ENCODE assay signal across 18 cellular contexts in the genomic region with DNA sequence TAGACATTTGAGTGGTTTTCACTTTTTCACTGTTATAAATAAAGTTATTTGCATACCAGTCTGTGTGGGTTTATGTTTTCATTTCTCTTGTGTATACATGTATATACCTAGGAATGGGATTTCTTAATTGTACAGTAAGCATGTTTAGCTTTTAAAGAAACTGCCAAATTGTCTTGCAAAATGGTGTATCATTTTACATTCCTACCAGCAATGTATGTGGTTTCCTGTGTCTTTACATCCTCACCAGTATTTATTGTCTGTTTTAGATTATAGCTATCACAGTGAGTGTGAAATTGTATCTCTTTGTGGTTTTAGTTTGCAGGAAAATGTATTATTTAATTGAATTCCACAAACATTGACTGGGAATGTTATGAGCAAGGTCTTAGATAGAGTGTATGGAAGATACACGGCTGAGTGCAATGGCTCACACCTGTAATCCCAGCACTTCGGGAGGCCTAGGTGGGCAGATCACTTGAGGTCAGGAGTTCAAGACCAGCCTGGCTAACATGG. TPM values are rescaled to one million over a fixed set of nuclear protein-coding genes. Genes with fewer than 3 reads are reported as not detected.
DNase-seq lines count a peak whose midpoint lies in the region; ATAC-seq lines count a peak whose summit lies in the region.
"Had no signal": no experiment of that assay in that cellular context is flagged by ENCODE, and none has a peak within 500 bp of the region (broad histone marks: within the 10 kb centered on the region; RNA-seq: fewer than 3 reads in every experiment).

No MANE protein-coding gene starts in this region.

- H3K27ac ChIP-seq in CD4-positive, CD25-positive, alpha-beta regulatory T cell (ENCODE audit: insufficient read depth, low read length, poor library complexity, severe bottlenecking), result peak overlapping the region; percentile 2
- H3K27ac ChIP-seq: esophagus squamous epithelium, neural progenitor cell, PC-9 had no signal

- peak overlapping the region in 1 of 3 donors; percentile 22 for H3K27ac Mint-ChIP-seq in CD4-positive, CD25-positive, alpha-beta regulatory T cell
- H3K27ac Mint-ChIP-seq in activated T-helper 17 cell treated with anti-CD3 and anti-CD28 coated beads, Interleukin-2, amount 50 U/mL, for 72 hours, result peak overlapping the region; percentile 13
- H3K27ac Mint-ChIP-seq: neural progenitor cell; T-helper 1 cell treated with Interleukin-12 subunit alpha and Interleukin-12 subunit beta and Interleukin-4 antibody, amounts not matched to agents 30 μg/mL and 1 μg/mL, for 36 hours had no signal

- H3K4me3 ChIP-seq in CD4-positive, CD25-positive, alpha-beta regulatory T cell (ENCODE audit: low read depth, low read length), result peak overlapping the region; percentile 23
- H3K4me3 ChIP-seq: esophagus squamous epithelium, lung, neural progenitor cell, PC-9, stomach had no signal

- H3K36me3 Mint-ChIP-seq in CD4-positive, CD25-positive, alpha-beta regulatory T cell, result peaks cover 23% of the 10 kb centered on the region
- H3K36me3 Mint-ChIP-seq in activated T-helper 17 cell treated with anti-CD3 and anti-CD28 coated beads, Interleukin-2, amount 50 U/mL, for 72 hours (ENCODE audit: low read depth), result peaks cover 9% of the 10 kb centered on the region

- no peaks in the 10 kb centered on the region for H3K27me3 Mint-ChIP-seq in CD4-positive, CD25-positive, alpha-beta regulatory T cell
- H3K27me3 Mint-ChIP-seq in activated T-helper 17 cell treated with anti-CD3 and anti-CD28 coated beads, Interleukin-2, amount 50 U/mL, for 72 hours, result no peaks in the 10 kb centered on the region

- peaks cover 41 to 77% (median 55%) of the 10 kb centered on the region in 4 donors for H3K4me1 Mint-ChIP-seq in CD4-positive, CD25-positive, alpha-beta regulatory T cell
- peaks cover 39% of the 10 kb centered on the region for H3K4me1 Mint-ChIP-seq in activated T-helper 17 cell treated with anti-CD3 and anti-CD28 coated beads, Interleukin-2, amount 50 U/mL, for 72 hours

- no peak for ATAC-seq in CD4-positive, CD25-positive, alpha-beta regulatory T cell (ENCODE audit: low read depth in 2 of 2)
- no peak for ATAC-seq in activated T-helper 17 cell treated with anti-CD3 and anti-CD28 coated beads, Interleukin-2, amount 50 U/mL, for 72 hours (replicated peaks)
- ATAC-seq in GM21786 (IDR thresholded peaks at IDR 0.05; ENCODE audit: unreplicated experiment), result no peak
- ATAC-seq in HG03460 (IDR thresholded peaks at IDR 0.05; ENCODE audit: unreplicated experiment), result no peak

- no peaks in the 10 kb centered on the region for H3K9me3 Mint-ChIP-seq in CD4-positive, CD25-positive, alpha-beta regulatory T cell
- H3K9me3 Mint-ChIP-seq in activated T-helper 17 cell treated with anti-CD3 and anti-CD28 coated beads, Interleukin-2, amount 50 U/mL, for 72 hours, result no peaks in the 10 kb centered on the region
- H3K9me3 Mint-ChIP-seq: HFFc6; neural progenitor cell; T-helper 1 cell treated with Interleukin-12 subunit alpha and Interleukin-12 subunit beta and Interleukin-4 antibody, amounts not matched to agents 30 μg/mL and 1 μg/mL, for 36 hours had no signal

- no peaks in the 10 kb centered on the region for H3K9me3 ChIP-seq in CD4-positive, CD25-positive, alpha-beta regulatory T cell (ENCODE audit: control insufficient read depth in 2 of 2, low read length in 2 of 2)
- H3K9me3 ChIP-seq: esophagus squamous epithelium, stomach had no signal

- peaks cover 20% of the 10 kb centered on the region for H3K4me1 ChIP-seq in CD4-positive, CD25-positive, alpha-beta regulatory T cell (ENCODE audit: control insufficient read depth, insufficient read depth, low read length, poor library complexity, severe bottlenecking)

- H3K4me3 Mint-ChIP-seq in CD4-positive, CD25-positive, alpha-beta regulatory T cell, result peak overlapping the region in 2 of 4 donors; percentile 39 to 74
- peak overlapping the region; percentile 44 for H3K4me3 Mint-ChIP-seq in activated T-helper 17 cell treated with anti-CD3 and anti-CD28 coated beads, Interleukin-2, amount 50 U/mL, for 72 hours
- H3K4me3 Mint-ChIP-seq: HFFc6; neural progenitor cell; T-helper 1 cell treated with Interleukin-12 subunit alpha and Interleukin-12 subunit beta and Interleukin-4 antibody, amounts not matched to agents 30 μg/mL and 1 μg/mL, for 36 hours had no signal

- H3K36me3 ChIP-seq in CD4-positive, CD25-positive, alpha-beta regulatory T cell (ENCODE audit: control insufficient read depth, insufficient read depth, low read length), result peaks cover 38% of the 10 kb centered on the region
- H3K36me3 ChIP-seq: neural progenitor cell had no signal

- no peak for DNase-seq in CD4-positive, CD25-positive, alpha-beta regulatory T cell
- DNase-seq in HT1080 (ENCODE audit: low read depth) (peak; percentile 38), fibroblast of the conjunctiva (ENCODE audit: low read depth) (peak; percentile 33), cerebellar nuclear complex (lab: John Stamatoyannopoulos, UW) (no peak)
- DNase-seq: activated CD4-positive, alpha-beta T cell treated with anti-CD3 and anti-CD28 coated beads for 4 hours; activated effector memory CD4-positive, alpha-beta T cell treated with anti-CD3 and anti-CD28 coated beads, Interleukin-2, amount 50 U/mL, for 16 hours; esophagus squamous epithelium; HFFc6; NCI-H1092; NCI-H510A; PC-9; stomach had no signal

- H3K27me3 ChIP-seq in CD4-positive, CD25-positive, alpha-beta regulatory T cell (ENCODE audit: control insufficient read depth, insufficient read depth, low read length), result no peaks in the 10 kb centered on the region
- H3K27me3 ChIP-seq: esophagus squamous epithelium, neural progenitor cell, stomach had no signal

RNA-seq across cellular contexts. Expression of a gene that starts 57.3 kb away (rescaled TPM):
- total RNA-seq in CD4-positive, CD25-positive, alpha-beta regulatory T cell, result 431 TPM
- polyA plus RNA-seq in CD4-positive, CD25-positive, alpha-beta regulatory T cell, result 10 to 100 TPM; 21.8 to 26.9 (median 24.7) TPM
- total RNA-seq in HT1080 (2014; rRNA removed; shearing (Covaris generic)), result 137 and 148 TPM in 2 replicates
- 54.9 and 63.9 TPM in 2 replicates for polyA plus RNA-seq in HT1080 (2015; cell fraction: cytosol; rRNA removed)
- polyA plus RNA-seq in HT1080 (2015; cell fraction: nucleus; rRNA removed), result 349 and 380 TPM in 2 replicates
- total RNA-seq in activated T-helper 17 cell treated with anti-CD3 and anti-CD28 coated beads, Interleukin-2, amount 50 U/mL, for 72 hours, result 100 to 1,000 TPM; 434 to 605 TPM

Comparison
In these comparisons a context has a peak if more than half of its experiments do, and no peak if none do; other contexts are left out.
1. DNase-seq: peak in HT1080 (single experiment) and fibroblast of the conjunctiva (single experiment); none in CD4-positive, CD25-positive, alpha-beta regulatory T cell (0 of 3) and cerebellar nuclear complex (0 of 2).